ENCODE assay signal across 19 cellular contexts in genomic region chr10:6615971-6616370, GRCh38. TPM values are rescaled to one million over a fixed set of nuclear protein-coding genes. Genes with fewer than 3 reads are reported as not detected.
DNase-seq lines count a peak whose midpoint lies in the region; ATAC-seq and TF ChIP-seq lines count a peak whose summit lies in the region.
"Had no signal": no experiment of that assay in that cellular context is flagged by ENCODE, and none has a peak within 500 bp of the region (broad histone marks: within the 10 kb centered on the region; RNA-seq: fewer than 3 reads in every experiment).

No MANE protein-coding gene starts in this region.

- intact Hi-C loops in natural killer cell (cut with micrococcal nuclease), result no loop called here
- intact Hi-C loops in activated T-helper 1 cell treated with anti-CD3 and anti-CD28 coated beads, Interleukin-12 subunit alpha, Interleukin-12 subunit beta, Interleukin-2, Interleukin-4 antibody, amounts not matched to agents 30 ng/mL and 10 ng/mL and 1 ng/mL, durations not matched to agents 14 hours and 24 hours and 36 hours (cut with micrococcal nuclease), result loop anchor here (1.0 kb wide), 1 partner anchor 9 kb away; no protein-coding TSS in a partner anchor

- peaks cover 31% of the 10 kb centered on the region for H3K36me3 Mint-ChIP-seq in activated T-cell treated with anti-CD3 and anti-CD28 coated beads, Interleukin-2, amount 50 U/mL, for 24 hours (ENCODE audit: low read depth)
- H3K36me3 Mint-ChIP-seq in natural killer cell treated with Interleukin-12 subunit alpha and Interleukin-12 subunit beta and Interleukin-15 and Interleukin-18, amount 100 ng/mL, for 72 hours, result peaks cover 20% of the 10 kb centered on the region
- no peaks in the 10 kb centered on the region for H3K36me3 Mint-ChIP-seq in natural killer cell
- peaks cover 43% of the 10 kb centered on the region for H3K36me3 Mint-ChIP-seq in activated T-helper 1 cell treated with anti-CD3 and anti-CD28 coated beads, Interleukin-12 subunit alpha, Interleukin-12 subunit beta, Interleukin-2, Interleukin-4 antibody, amounts not matched to agents 30 ng/mL and 10 ng/mL and 1 ng/mL, durations not matched to agents 14 hours and 24 hours and 36 hours (ENCODE audit: low read depth)

- H3K4me3 Mint-ChIP-seq in activated T-cell treated with anti-CD3 and anti-CD28 coated beads, Interleukin-2, amount 50 U/mL, for 24 hours, result no peak overlapping the region
- peak overlapping the region; percentile 40 for H3K4me3 Mint-ChIP-seq in natural killer cell treated with Interleukin-12 subunit alpha and Interleukin-12 subunit beta and Interleukin-15 and Interleukin-18, amount 100 ng/mL, for 72 hours
- no peak overlapping the region for H3K4me3 Mint-ChIP-seq in natural killer cell
- peak overlapping the region; percentile 11 for H3K4me3 Mint-ChIP-seq in activated T-helper 1 cell treated with anti-CD3 and anti-CD28 coated beads, Interleukin-12 subunit alpha, Interleukin-12 subunit beta, Interleukin-2, Interleukin-4 antibody, amounts not matched to agents 30 ng/mL and 10 ng/mL and 1 ng/mL, durations not matched to agents 14 hours and 24 hours and 36 hours
- peak overlapping the region in 1 of 2 donors; percentile 14 for H3K4me3 Mint-ChIP-seq in stimulated activated naive CD8-positive, alpha-beta T cell treated with anti-CD3 and anti-CD28 coated beads, Interleukin-15, amount 100 ng/mL, for 72 hours
- H3K4me3 Mint-ChIP-seq: CD4-positive, alpha-beta T cell had no signal

- DNase-seq in activated T-cell treated with anti-CD3 and anti-CD28 coated beads, Interleukin-2, amount 50 U/mL, for 24 hours, result no peak
- no peak for DNase-seq in activated T-cell treated with anti-CD3 and anti-CD28 coated beads, Interleukin-2, amount 50 U/mL, for 1 hour
- no peak for DNase-seq in natural killer cell treated with Interleukin-12 subunit alpha and Interleukin-12 subunit beta and Interleukin-15 and Interleukin-18, amount 100 ng/mL, for 72 hours (ENCODE audit: low spot score)
- DNase-seq in natural killer cell, result no peak
- DNase-seq in activated T-helper 1 cell treated with anti-CD3 and anti-CD28 coated beads, Interleukin-12 subunit alpha, Interleukin-12 subunit beta, Interleukin-2, Interleukin-4 antibody, amounts not matched to agents 30 ng/mL and 10 ng/mL and 1 ng/mL, durations not matched to agents 14 hours and 24 hours and 36 hours (ENCODE audit: low spot score), result no peak
- DNase-seq in stimulated activated naive CD8-positive, alpha-beta T cell treated with anti-CD3 and anti-CD28 coated beads, Interleukin-15, amount 100 ng/mL, for 72 hours, result no peak
- DNase-seq: AML-193; CD4-positive, alpha-beta T cell; NCI-H1092 treated with DMSO at 0.1 percent for 48 hours; NCI-H1436; NCI-H187; NCI-H2171 treated with DMSO at 0.1 percent for 48 hours; NCI-H345; NCI-H510A treated with DMSO at 0.1 percent for 48 hours; NCI-H748 treated with DMSO at 0.1 percent for 48 hours; SIG-M5 had no signal

- H3K27me3 Mint-ChIP-seq in activated T-cell treated with anti-CD3 and anti-CD28 coated beads, Interleukin-2, amount 50 U/mL, for 24 hours, result no peaks in the 10 kb centered on the region
- no peaks in the 10 kb centered on the region for H3K27me3 Mint-ChIP-seq in natural killer cell treated with Interleukin-12 subunit alpha and Interleukin-12 subunit beta and Interleukin-15 and Interleukin-18, amount 100 ng/mL, for 72 hours
- H3K27me3 Mint-ChIP-seq in natural killer cell (ENCODE audit: low read depth in 2 of 2), result no peaks in the 10 kb centered on the region
- H3K27me3 Mint-ChIP-seq in activated T-helper 1 cell treated with anti-CD3 and anti-CD28 coated beads, Interleukin-12 subunit alpha, Interleukin-12 subunit beta, Interleukin-2, Interleukin-4 antibody, amounts not matched to agents 30 ng/mL and 10 ng/mL and 1 ng/mL, durations not matched to agents 14 hours and 24 hours and 36 hours (ENCODE audit: insufficient read depth), result no peaks in the 10 kb centered on the region
- H3K27me3 Mint-ChIP-seq in stimulated activated naive CD8-positive, alpha-beta T cell treated with anti-CD3 and anti-CD28 coated beads, Interleukin-15, amount 100 ng/mL, for 72 hours, result no peaks in the 10 kb centered on the region
- H3K27me3 Mint-ChIP-seq: CD4-positive, alpha-beta T cell had no signal

- ATAC-seq in natural killer cell treated with Interleukin-12 subunit alpha and Interleukin-12 subunit beta and Interleukin-15 and Interleukin-18, amount 100 ng/mL, for 72 hours, result no peak
- no peak for ATAC-seq in natural killer cell
- peak; percentile 41 for ATAC-seq in stimulated activated naive CD8-positive, alpha-beta T cell treated with anti-CD3 and anti-CD28 coated beads, Interleukin-15, amount 100 ng/mL, for 72 hours
- no peak for ATAC-seq in HG02623 (IDR thresholded peaks at IDR 0.05; ENCODE audit: unreplicated experiment)
- ATAC-seq: A549, HCT116 had no signal

- TF ChIP-seq CTCF in natural killer cell (IDR thresholded peaks at IDR 0.05), result no peak

- H3K4me1 Mint-ChIP-seq in activated T-cell treated with anti-CD3 and anti-CD28 coated beads, Interleukin-2, amount 50 U/mL, for 24 hours (ENCODE audit: low read depth), result peaks cover 78% of the 10 kb centered on the region
- peaks cover 24 to 47% of the 10 kb centered on the region in 2 donors for H3K4me1 Mint-ChIP-seq in natural killer cell treated with Interleukin-12 subunit alpha and Interleukin-12 subunit beta and Interleukin-15 and Interleukin-18, amount 100 ng/mL, for 72 hours (ENCODE audit: low read depth in 2 of 2)
- peaks cover 29% of the 10 kb centered on the region in 2 donors for H3K4me1 Mint-ChIP-seq in natural killer cell
- peaks cover 79% of the 10 kb centered on the region for H3K4me1 Mint-ChIP-seq in activated T-helper 1 cell treated with anti-CD3 and anti-CD28 coated beads, Interleukin-12 subunit alpha, Interleukin-12 subunit beta, Interleukin-2, Interleukin-4 antibody, amounts not matched to agents 30 ng/mL and 10 ng/mL and 1 ng/mL, durations not matched to agents 14 hours and 24 hours and 36 hours (ENCODE audit: low read depth)
- peaks cover 66% of the 10 kb centered on the region for H3K4me1 Mint-ChIP-seq in stimulated activated naive CD8-positive, alpha-beta T cell treated with anti-CD3 and anti-CD28 coated beads, Interleukin-15, amount 100 ng/mL, for 72 hours

- peak overlapping the region; percentile 69 for H3K27ac Mint-ChIP-seq in activated T-cell treated with anti-CD3 and anti-CD28 coated beads, Interleukin-2, amount 50 U/mL, for 24 hours
- H3K27ac Mint-ChIP-seq in natural killer cell treated with Interleukin-12 subunit alpha and Interleukin-12 subunit beta and Interleukin-15 and Interleukin-18, amount 100 ng/mL, for 72 hours, result peak overlapping the region; percentile 31 to 68
- H3K27ac Mint-ChIP-seq in natural killer cell, result no peak overlapping the region
- H3K27ac Mint-ChIP-seq in activated T-helper 1 cell treated with anti-CD3 and anti-CD28 coated beads, Interleukin-12 subunit alpha, Interleukin-12 subunit beta, Interleukin-2, Interleukin-4 antibody, amounts not matched to agents 30 ng/mL and 10 ng/mL and 1 ng/mL, durations not matched to agents 14 hours and 24 hours and 36 hours, result peak overlapping the region; percentile 27
- H3K27ac Mint-ChIP-seq in stimulated activated naive CD8-positive, alpha-beta T cell treated with anti-CD3 and anti-CD28 coated beads, Interleukin-15, amount 100 ng/mL, for 72 hours, result peak overlapping the region in 1 of 2 donors; percentile 73
- H3K27ac Mint-ChIP-seq: CD4-positive, alpha-beta T cell had no signal

- H3K9me3 Mint-ChIP-seq in activated T-cell treated with anti-CD3 and anti-CD28 coated beads, Interleukin-2, amount 50 U/mL, for 24 hours, result peaks cover 8% of the 10 kb centered on the region
- H3K9me3 Mint-ChIP-seq in natural killer cell treated with Interleukin-12 subunit alpha and Interleukin-12 subunit beta and Interleukin-15 and Interleukin-18, amount 100 ng/mL, for 72 hours, result peaks cover 4% of the 10 kb centered on the region
- peaks cover 3% of the 10 kb centered on the region in 2 donors for H3K9me3 Mint-ChIP-seq in natural killer cell
- peaks cover 18% of the 10 kb centered on the region for H3K9me3 Mint-ChIP-seq in activated T-helper 1 cell treated with anti-CD3 and anti-CD28 coated beads, Interleukin-12 subunit alpha, Interleukin-12 subunit beta, Interleukin-2, Interleukin-4 antibody, amounts not matched to agents 30 ng/mL and 10 ng/mL and 1 ng/mL, durations not matched to agents 14 hours and 24 hours and 36 hours
- peaks cover 13 to 15% of the 10 kb centered on the region in 2 donors for H3K9me3 Mint-ChIP-seq in stimulated activated naive CD8-positive, alpha-beta T cell treated with anti-CD3 and anti-CD28 coated beads, Interleukin-15, amount 100 ng/mL, for 72 hours

RNA-seq across cellular contexts. Expression of gene PRKCQ, which starts 35.9 kb away (rescaled TPM):
- 10 to 100 TPM; 55.3 to 79.0 TPM for total RNA-seq in natural killer cell treated with Interleukin-12 subunit alpha and Interleukin-12 subunit beta and Interleukin-15 and Interleukin-18, amount 100 ng/mL, for 72 hours
- total RNA-seq in natural killer cell, result 10 to 100 TPM; 46.5 to 69.5 (median 61.3) TPM
- 45.9 and 50.4 TPM in 2 replicates for total RNA-seq in activated T-helper 1 cell treated with anti-CD3 and anti-CD28 coated beads, Interleukin-12 subunit alpha, Interleukin-12 subunit beta, Interleukin-2, Interleukin-4 antibody, amounts not matched to agents 30 ng/mL and 10 ng/mL and 1 ng/mL, durations not matched to agents 14 hours and 24 hours and 36 hours

Comparison
In these comparisons a context has a peak if more than half of its experiments do, and no peak if none do; other contexts are left out.
1. H3K27ac Mint-ChIP-seq: peak in activated T-cell treated with anti-CD3 and anti-CD28 coated beads, Interleukin-2, amount 50 U/mL, for 24 hours (single experiment), natural killer cell treated with Interleukin-12 subunit alpha and Interleukin-12 subunit beta and Interleukin-15 and Interleukin-18, amount 100 ng/mL, for 72 hours (2 of 2) and activated T-helper 1 cell treated with anti-CD3 and anti-CD28 coated beads, Interleukin-12 subunit alpha, Interleukin-12 subunit beta, Interleukin-2, Interleukin-4 antibody, amounts not matched to agents 30 ng/mL and 10 ng/mL and 1 ng/mL, durations not matched to agents 14 hours and 24 hours and 36 hours (single experiment); none in natural killer cell (0 of 2).
2. H3K4me3 Mint-ChIP-seq: peak in natural killer cell treated with Interleukin-12 subunit alpha and Interleukin-12 subunit beta and Interleukin-15 and Interleukin-18, amount 100 ng/mL, for 72 hours (single experiment) and activated T-helper 1 cell treated with anti-CD3 and anti-CD28 coated beads, Interleukin-12 subunit alpha, Interleukin-12 subunit beta, Interleukin-2, Interleukin-4 antibody, amounts not matched to agents 30 ng/mL and 10 ng/mL and 1 ng/mL, durations not matched to agents 14 hours and 24 hours and 36 hours (single experiment); none in activated T-cell treated with anti-CD3 and anti-CD28 coated beads, Interleukin-2, amount 50 U/mL, for 24 hours (single experiment) and natural killer cell (single experiment).